1 cellular context compared by ENCODE assay signal in the genomic region with DNA sequence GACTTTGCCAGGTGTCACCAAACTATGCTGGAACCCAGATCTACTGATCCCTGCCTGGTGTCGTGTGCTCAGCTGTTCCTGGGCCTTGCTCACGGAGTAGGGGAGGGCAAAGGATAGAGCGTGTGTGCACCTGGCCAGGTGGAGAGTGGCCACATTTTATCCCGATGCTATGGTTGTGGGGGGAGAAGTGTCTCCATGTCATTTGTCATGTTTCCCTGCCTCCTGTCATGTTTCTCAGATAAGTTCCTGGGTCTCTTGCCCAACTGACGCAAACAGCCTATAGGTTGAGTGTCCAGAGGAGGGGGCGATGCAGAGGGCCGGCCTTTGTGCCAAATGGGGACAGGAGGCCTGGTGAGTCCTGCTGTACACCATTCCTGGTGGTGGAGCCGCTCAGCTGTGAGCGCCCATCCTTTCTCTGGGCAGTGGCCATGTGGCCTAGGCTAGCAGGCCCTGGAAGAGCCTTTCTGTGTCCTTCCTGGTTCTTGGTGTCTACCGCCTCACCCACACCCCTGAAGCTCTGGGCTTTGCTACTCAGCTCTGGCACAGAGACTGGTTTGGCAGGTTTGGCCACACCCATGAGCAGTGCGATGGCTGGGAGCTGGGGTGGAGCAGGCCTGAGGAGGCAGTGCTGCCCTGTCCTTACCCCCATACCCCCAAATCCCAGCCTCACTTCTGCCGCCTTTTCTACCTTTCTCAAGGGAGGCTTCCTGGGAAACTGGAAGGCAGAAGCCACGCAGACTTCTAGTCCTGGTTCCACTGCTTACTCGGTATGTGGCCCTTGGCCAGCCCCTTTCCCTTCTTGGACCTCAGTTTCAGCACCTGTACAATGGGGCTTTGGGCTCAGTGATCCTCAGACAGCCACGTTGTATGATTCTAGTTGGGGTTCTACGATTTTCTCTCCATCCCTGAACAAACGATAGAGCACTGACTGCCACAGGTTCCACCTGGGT.
TF ChIP-seq lines count a peak whose summit lies in the region.

No MANE protein-coding gene starts in this region.

TF ChIP-seq in K562, 482 proteins besides CTCF, POLR2A, EP300 and RAD21 (continued from another document and continues in another):
- TF ChIP-seq, protein P1, sequence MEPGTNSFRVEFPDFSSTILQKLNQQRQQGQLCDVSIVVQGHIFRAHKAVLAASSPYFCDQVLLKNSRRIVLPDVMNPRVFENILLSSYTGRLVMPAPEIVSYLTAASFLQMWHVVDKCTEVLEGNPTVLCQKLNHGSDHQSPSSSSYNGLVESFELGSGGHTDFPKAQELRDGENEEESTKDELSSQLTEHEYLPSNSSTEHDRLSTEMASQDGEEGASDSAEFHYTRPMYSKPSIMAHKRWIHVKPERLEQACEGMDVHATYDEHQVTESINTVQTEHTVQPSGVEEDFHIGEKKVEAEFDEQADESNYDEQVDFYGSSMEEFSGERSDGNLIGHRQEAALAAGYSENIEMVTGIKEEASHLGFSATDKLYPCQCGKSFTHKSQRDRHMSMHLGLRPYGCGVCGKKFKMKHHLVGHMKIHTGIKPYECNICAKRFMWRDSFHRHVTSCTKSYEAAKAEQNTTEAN (CRISPR knock-in tag; IDR thresholded peaks at IDR 0.05): 0 out of 2 replicates have a peak, but pooled peaks have one; percentile 25
- TF ChIP-seq, protein P2, sequence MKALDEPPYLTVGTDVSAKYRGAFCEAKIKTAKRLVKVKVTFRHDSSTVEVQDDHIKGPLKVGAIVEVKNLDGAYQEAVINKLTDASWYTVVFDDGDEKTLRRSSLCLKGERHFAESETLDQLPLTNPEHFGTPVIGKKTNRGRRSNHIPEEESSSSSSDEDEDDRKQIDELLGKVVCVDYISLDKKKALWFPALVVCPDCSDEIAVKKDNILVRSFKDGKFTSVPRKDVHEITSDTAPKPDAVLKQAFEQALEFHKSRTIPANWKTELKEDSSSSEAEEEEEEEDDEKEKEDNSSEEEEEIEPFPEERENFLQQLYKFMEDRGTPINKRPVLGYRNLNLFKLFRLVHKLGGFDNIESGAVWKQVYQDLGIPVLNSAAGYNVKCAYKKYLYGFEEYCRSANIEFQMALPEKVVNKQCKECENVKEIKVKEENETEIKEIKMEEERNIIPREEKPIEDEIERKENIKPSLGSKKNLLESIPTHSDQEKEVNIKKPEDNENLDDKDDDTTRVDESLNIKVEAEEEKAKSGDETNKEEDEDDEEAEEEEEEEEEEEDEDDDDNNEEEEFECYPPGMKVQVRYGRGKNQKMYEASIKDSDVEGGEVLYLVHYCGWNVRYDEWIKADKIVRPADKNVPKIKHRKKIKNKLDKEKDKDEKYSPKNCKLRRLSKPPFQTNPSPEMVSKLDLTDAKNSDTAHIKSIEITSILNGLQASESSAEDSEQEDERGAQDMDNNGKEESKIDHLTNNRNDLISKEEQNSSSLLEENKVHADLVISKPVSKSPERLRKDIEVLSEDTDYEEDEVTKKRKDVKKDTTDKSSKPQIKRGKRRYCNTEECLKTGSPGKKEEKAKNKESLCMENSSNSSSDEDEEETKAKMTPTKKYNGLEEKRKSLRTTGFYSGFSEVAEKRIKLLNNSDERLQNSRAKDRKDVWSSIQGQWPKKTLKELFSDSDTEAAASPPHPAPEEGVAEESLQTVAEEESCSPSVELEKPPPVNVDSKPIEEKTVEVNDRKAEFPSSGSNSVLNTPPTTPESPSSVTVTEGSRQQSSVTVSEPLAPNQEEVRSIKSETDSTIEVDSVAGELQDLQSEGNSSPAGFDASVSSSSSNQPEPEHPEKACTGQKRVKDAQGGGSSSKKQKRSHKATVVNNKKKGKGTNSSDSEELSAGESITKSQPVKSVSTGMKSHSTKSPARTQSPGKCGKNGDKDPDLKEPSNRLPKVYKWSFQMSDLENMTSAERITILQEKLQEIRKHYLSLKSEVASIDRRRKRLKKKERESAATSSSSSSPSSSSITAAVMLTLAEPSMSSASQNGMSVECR (CRISPR knock-in tag; IDR thresholded peaks at IDR 0.05): 0 out of 2 replicates have a peak, but pooled peaks have one; percentile 42
- TF ChIP-seq FOXA3 (CRISPR knock-in tag; conservative IDR thresholded peaks at IDR 0.05 in 1 of 2, IDR thresholded peaks at IDR 0.05 in 1 of 2) (0 out of 4 replicates have a peak, but pooled peaks of 1 of the 2 experiments have one; percentile 61), CXXC5 (CRISPR knock-in tag; IDR thresholded peaks at IDR 0.05) (0 out of 2 replicates have a peak, but pooled peaks have one; percentile 8), TEAD1 (CRISPR knock-in tag; IDR thresholded peaks at IDR 0.05) (peak in 1 of 2 experiments; percentile 57; a peak in 1 of 4 replicates), ADNP (tag; IDR thresholded peaks at IDR 0.05) (peak; percentile 88), FOXK1 (CRISPR knock-in tag; IDR thresholded peaks at IDR 0.05; ENCODE audit: borderline replicate concordance) (0 out of 2 replicates have a peak, but pooled peaks have one; percentile 19), GTF2F1 (IDR thresholded peaks at IDR 0.05; ENCODE audit: low read depth, low read length) (no peak), PTBP1 (IDR thresholded peaks at IDR 0.05; ENCODE audit: low read depth, low read length) (peak; percentile 91), ZFX (CRISPR knock-in tag; IDR thresholded peaks at IDR 0.05) (peak; percentile 42), BCOR (IDR thresholded peaks at IDR 0.05) (peak; percentile 96), ETV1 (tag; conservative IDR thresholded peaks at IDR 0.05; ENCODE audit: low read depth) (peak; percentile 30; the same call in 1 of the 2 replicates), BHLHE40 (IDR thresholded peaks at IDR 0.05; ENCODE audit: low read length) (no peak), HDAC2 (IDR thresholded peaks at IDR 0.05) (peak; percentile 57), TRIM28 (IDR thresholded peaks at IDR 0.05) (no peak), RCOR1 (IDR thresholded peaks at IDR 0.05; ENCODE audit: borderline replicate concordance in 1 of 2, low read depth in 2 of 2, low read length in 2 of 2) (peak in 1 of 2 experiments; percentile 23; a peak in 2 of 4 replicates), CBX8 (IDR thresholded peaks at IDR 0.05; ENCODE audit: borderline replicate concordance, extremely low read depth, low read depth, low read length, poor library complexity, severe bottlenecking) (no peak), ZNF121 (CRISPR knock-in tag; conservative IDR thresholded peaks at IDR 0.05) (peak; percentile 64), SP1 (CRISPR knock-in tag; IDR thresholded peaks at IDR 0.05) (0 out of 2 replicates have a peak, but pooled peaks have one; percentile 34), NFIC (IDR thresholded peaks at IDR 0.05) (no peak), CEBPB (tag; IDR thresholded peaks at IDR 0.05) (peak; percentile 59), CHD4 (IDR thresholded peaks at IDR 0.05; ENCODE audit: insufficient read depth, insufficient replicate concordance, low read depth, low read length, poor library complexity, severe bottlenecking) (peak; percentile 82), KDM1A (IDR thresholded peaks at IDR 0.05) (peak; percentile 74 to 90), MEIS2 (IDR thresholded peaks at IDR 0.05; ENCODE audit: partially characterized antibody) (peak; percentile 89), RBM25 (IDR thresholded peaks at IDR 0.05; ENCODE audit: low read depth, low read length, severe bottlenecking) (peak; percentile 96), SMARCA5 (IDR thresholded peaks at IDR 0.05) (0 out of 2 replicates have a peak, but pooled peaks have one; percentile 17)
- TF ChIP-seq, protein P3, sequence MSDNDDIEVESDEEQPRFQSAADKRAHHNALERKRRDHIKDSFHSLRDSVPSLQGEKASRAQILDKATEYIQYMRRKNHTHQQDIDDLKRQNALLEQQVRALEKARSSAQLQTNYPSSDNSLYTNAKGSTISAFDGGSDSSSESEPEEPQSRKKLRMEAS (CRISPR knock-in tag; IDR thresholded peaks at IDR 0.05): peak; percentile 12; the same call in 1 of the 2 replicates
- TF ChIP-seq, protein P4, sequence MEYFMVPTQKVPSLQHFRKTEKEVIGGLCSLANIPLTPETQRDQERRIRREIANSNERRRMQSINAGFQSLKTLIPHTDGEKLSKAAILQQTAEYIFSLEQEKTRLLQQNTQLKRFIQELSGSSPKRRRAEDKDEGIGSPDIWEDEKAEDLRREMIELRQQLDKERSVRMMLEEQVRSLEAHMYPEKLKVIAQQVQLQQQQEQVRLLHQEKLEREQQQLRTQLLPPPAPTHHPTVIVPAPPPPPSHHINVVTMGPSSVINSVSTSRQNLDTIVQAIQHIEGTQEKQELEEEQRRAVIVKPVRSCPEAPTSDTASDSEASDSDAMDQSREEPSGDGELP (CRISPR knock-in tag; IDR thresholded peaks at IDR 0.05; ENCODE audit: borderline replicate concordance): peak; percentile 31; the same call in 1 of the 2 replicates
- TF ChIP-seq, protein P5, sequence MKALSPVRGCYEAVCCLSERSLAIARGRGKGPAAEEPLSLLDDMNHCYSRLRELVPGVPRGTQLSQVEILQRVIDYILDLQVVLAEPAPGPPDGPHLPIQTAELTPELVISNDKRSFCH (CRISPR knock-in tag; IDR thresholded peaks at IDR 0.05): no peak
- TF ChIP-seq, protein P5 (tag; IDR thresholded peaks at IDR 0.05): 0 out of 2 replicates have a peak, but pooled peaks have one; percentile 36
- TF ChIP-seq, protein P6, sequence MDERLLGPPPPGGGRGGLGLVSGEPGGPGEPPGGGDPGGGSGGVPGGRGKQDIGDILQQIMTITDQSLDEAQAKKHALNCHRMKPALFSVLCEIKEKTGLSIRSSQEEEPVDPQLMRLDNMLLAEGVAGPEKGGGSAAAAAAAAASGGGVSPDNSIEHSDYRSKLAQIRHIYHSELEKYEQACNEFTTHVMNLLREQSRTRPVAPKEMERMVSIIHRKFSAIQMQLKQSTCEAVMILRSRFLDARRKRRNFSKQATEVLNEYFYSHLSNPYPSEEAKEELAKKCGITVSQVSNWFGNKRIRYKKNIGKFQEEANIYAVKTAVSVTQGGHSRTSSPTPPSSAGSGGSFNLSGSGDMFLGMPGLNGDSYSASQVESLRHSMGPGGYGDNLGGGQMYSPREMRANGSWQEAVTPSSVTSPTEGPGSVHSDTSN (CRISPR knock-in tag; IDR thresholded peaks at IDR 0.05; ENCODE audit: low read depth): no peak
- TF ChIP-seq, protein P6 (tag; conservative IDR thresholded peaks at IDR 0.05; ENCODE audit: low read depth): peak; percentile 73; the same call in 1 of the 2 replicates
- TF ChIP-seq, protein P7, sequence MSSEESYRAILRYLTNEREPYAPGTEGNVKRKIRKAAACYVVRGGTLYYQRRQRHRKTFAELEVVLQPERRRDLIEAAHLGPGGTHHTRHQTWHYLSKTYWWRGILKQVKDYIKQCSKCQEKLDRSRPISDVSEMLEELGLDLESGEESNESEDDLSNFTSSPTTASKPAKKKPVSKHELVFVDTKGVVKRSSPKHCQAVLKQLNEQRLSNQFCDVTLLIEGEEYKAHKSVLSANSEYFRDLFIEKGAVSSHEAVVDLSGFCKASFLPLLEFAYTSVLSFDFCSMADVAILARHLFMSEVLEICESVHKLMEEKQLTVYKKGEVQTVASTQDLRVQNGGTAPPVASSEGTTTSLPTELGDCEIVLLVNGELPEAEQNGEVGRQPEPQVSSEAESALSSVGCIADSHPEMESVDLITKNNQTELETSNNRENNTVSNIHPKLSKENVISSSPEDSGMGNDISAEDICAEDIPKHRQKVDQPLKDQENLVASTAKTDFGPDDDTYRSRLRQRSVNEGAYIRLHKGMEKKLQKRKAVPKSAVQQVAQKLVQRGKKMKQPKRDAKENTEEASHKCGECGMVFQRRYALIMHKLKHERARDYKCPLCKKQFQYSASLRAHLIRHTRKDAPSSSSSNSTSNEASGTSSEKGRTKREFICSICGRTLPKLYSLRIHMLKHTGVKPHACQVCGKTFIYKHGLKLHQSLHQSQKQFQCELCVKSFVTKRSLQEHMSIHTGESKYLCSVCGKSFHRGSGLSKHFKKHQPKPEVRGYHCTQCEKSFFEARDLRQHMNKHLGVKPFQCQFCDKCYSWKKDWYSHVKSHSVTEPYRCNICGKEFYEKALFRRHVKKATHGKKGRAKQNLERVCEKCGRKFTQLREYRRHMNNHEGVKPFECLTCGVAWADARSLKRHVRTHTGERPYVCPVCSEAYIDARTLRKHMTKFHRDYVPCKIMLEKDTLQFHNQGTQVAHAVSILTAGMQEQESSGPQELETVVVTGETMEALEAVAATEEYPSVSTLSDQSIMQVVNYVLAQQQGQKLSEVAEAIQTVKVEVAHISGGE (CRISPR knock-in tag; IDR thresholded peaks at IDR 0.05): 0 out of 6 replicates have a peak, but pooled peaks of 1 of the 3 experiments have one; percentile 15
- TF ChIP-seq, protein P8, sequence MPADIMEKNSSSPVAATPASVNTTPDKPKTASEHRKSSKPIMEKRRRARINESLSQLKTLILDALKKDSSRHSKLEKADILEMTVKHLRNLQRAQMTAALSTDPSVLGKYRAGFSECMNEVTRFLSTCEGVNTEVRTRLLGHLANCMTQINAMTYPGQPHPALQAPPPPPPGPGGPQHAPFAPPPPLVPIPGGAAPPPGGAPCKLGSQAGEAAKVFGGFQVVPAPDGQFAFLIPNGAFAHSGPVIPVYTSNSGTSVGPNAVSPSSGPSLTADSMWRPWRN (IDR thresholded peaks at IDR 0.05; ENCODE audit: low read depth): no peak
- TF ChIP-seq, protein P9, sequence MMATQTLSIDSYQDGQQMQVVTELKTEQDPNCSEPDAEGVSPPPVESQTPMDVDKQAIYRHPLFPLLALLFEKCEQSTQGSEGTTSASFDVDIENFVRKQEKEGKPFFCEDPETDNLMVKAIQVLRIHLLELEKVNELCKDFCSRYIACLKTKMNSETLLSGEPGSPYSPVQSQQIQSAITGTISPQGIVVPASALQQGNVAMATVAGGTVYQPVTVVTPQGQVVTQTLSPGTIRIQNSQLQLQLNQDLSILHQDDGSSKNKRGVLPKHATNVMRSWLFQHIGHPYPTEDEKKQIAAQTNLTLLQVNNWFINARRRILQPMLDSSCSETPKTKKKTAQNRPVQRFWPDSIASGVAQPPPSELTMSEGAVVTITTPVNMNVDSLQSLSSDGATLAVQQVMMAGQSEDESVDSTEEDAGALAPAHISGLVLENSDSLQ (IDR thresholded peaks at IDR 0.05): peak; percentile 58
- TF ChIP-seq, protein P10, sequence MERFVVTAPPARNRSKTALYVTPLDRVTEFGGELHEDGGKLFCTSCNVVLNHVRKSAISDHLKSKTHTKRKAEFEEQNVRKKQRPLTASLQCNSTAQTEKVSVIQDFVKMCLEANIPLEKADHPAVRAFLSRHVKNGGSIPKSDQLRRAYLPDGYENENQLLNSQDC (CRISPR knock-in tag; IDR thresholded peaks at IDR 0.05): no peak
- TF ChIP-seq, protein P11, sequence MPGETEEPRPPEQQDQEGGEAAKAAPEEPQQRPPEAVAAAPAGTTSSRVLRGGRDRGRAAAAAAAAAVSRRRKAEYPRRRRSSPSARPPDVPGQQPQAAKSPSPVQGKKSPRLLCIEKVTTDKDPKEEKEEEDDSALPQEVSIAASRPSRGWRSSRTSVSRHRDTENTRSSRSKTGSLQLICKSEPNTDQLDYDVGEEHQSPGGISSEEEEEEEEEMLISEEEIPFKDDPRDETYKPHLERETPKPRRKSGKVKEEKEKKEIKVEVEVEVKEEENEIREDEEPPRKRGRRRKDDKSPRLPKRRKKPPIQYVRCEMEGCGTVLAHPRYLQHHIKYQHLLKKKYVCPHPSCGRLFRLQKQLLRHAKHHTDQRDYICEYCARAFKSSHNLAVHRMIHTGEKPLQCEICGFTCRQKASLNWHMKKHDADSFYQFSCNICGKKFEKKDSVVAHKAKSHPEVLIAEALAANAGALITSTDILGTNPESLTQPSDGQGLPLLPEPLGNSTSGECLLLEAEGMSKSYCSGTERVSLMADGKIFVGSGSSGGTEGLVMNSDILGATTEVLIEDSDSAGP (CRISPR knock-in tag; IDR thresholded peaks at IDR 0.05): 0 out of 2 replicates have a peak, but pooled peaks have one; percentile 36
